Comparison of ENCODE assay signal across 8 cellular contexts in genomic region chr17:51260237-51260959, GRCh38. TPM values are rescaled to one million over a fixed set of nuclear protein-coding genes. Genes with fewer than 3 reads are reported as not detected.
DNase-seq lines count a peak whose midpoint lies in the region; ATAC-seq, FAIRE-seq and TF ChIP-seq lines count a peak whose summit lies in the region.

UTP18 (plus strand) TSS chr17:51260546; CDS start chr17:51260585, 39 bp downstream.

- H3K27me3 Mint-ChIP-seq in astrocyte (ENCODE audit: low read depth, unreplicated experiment), result no peaks in the 10 kb centered on the region

- H3K27ac ChIP-seq in astrocyte (ENCODE audit: low read depth, low read length) (peak within 1 kb of the TSS; percentile 99), hepatocyte (peak within 1 kb of the TSS; percentile 98), aorta (ENCODE audit: low read depth in 1 of 2, low read length in 2 of 2) (peak within 1 kb of the TSS; percentile 80 to 85)

- H3K27me3 ChIP-seq in astrocyte (ENCODE audit: insufficient read depth, low read length) (no peaks in the 10 kb centered on the region), hepatocyte (no peaks in the 10 kb centered on the region), aorta (ENCODE audit: control insufficient read depth in 1 of 2, insufficient read depth in 2 of 2, low read length in 1 of 2) (no peaks in the 10 kb centered on the region)

- H3K9me3 Mint-ChIP-seq in astrocyte (ENCODE audit: unreplicated experiment), result no peaks in the 10 kb centered on the region

- H3K4me2 ChIP-seq in astrocyte (ENCODE audit: low read length), result peak within 1 kb of the TSS; percentile 99
- peak within 1 kb of the TSS; percentile 93 for H3K4me2 ChIP-seq in hepatocyte

- no peaks in the 10 kb centered on the region for H3K36me3 Mint-ChIP-seq in astrocyte (ENCODE audit: low read depth, unreplicated experiment)

- H3K4me3 Mint-ChIP-seq in astrocyte (ENCODE audit: unreplicated experiment), result peak within 1 kb of the TSS; percentile 92

- WGBS in hepatocyte (ENCODE audit: low lambda C conversion rate, missing lambda C conversion rate), result 1% methylated on average over 66 of the region's 82 CpGs
- WGBS in aorta, 2 donors, result 0 to 1% methylated on average over 77 to 82 of the region's 82 CpGs

- H3K79me2 ChIP-seq in astrocyte (ENCODE audit: insufficient read depth, low read length) (peaks cover 92% of the 10 kb centered on the region), hepatocyte (peaks cover 86% of the 10 kb centered on the region)

- TF ChIP-seq CTCF in astrocyte (IDR thresholded peaks at IDR 0.05; ENCODE audit: insufficient read depth, low read depth, low read length) (no peak), hepatocyte (IDR thresholded peaks at IDR 0.05; ENCODE audit: poor library complexity) (no peak)

- peak within 1 kb of the TSS; percentile 91 for H2AFZ ChIP-seq in astrocyte (ENCODE audit: low read depth, low read length)
- peak within 1 kb of the TSS; percentile 92 for H2AFZ ChIP-seq in hepatocyte

- intact Hi-C loops in aorta (cut with DNase I), result no loop called here

- H3K9me2 ChIP-seq in hepatocyte (replicated peaks; ENCODE audit: insufficient read depth), result no peaks in the 10 kb centered on the region

- H3K36me3 ChIP-seq in astrocyte (ENCODE audit: insufficient read depth, low read length) (peaks cover 4% of the 10 kb centered on the region), hepatocyte (replicated peaks; ENCODE audit: insufficient read depth, low read depth) (no peaks in the 10 kb centered on the region), aorta (ENCODE audit: control insufficient read depth in 1 of 2, insufficient read depth in 2 of 2, low read length in 1 of 2) (no peaks in the 10 kb centered on the region)

- DNase-seq in NCI-H2029 treated with DMSO at 0.1 percent for 48 hours (lab: John Stamatoyannopoulos, UW) (peak; percentile 85), T-helper 22 cell (ENCODE audit: low read depth) (peak; percentile 96), astrocyte (ENCODE audit: low read depth) (peak; percentile 94), hepatocyte (ENCODE audit: low spot score) (peak; percentile 99), renal cortical epithelial cell (ENCODE audit: low read depth) (peak; percentile 88), aorta (peak; percentile 98 to 99)

- H3K4me1 ChIP-seq in astrocyte (ENCODE audit: insufficient read depth, low read length), result peaks cover 20% of the 10 kb centered on the region
- H3K4me1 ChIP-seq in hepatocyte (ENCODE audit: insufficient read depth), result peaks cover 29% of the 10 kb centered on the region
- no peaks in the 10 kb centered on the region for H3K4me1 ChIP-seq in aorta (ENCODE audit: control insufficient read depth in 1 of 2, insufficient read depth in 2 of 2, low read length in 2 of 2)

- peaks cover 39% of the 10 kb centered on the region for H3K4me1 Mint-ChIP-seq in astrocyte (ENCODE audit: low read depth, unreplicated experiment)

- H3K4me3 ChIP-seq in astrocyte (ENCODE audit: insufficient read depth, low read depth, low read length) (peak within 1 kb of the TSS; percentile 97), hepatocyte (peak within 1 kb of the TSS; percentile 73), aorta (ENCODE audit: low read length in 2 of 2) (peak within 1 kb of the TSS; percentile 80 to 94)

- H3K9ac ChIP-seq in astrocyte (ENCODE audit: low read length), result peak within 1 kb of the TSS; percentile 95

- peak; percentile 77 for ATAC-seq in GM18511 (IDR thresholded peaks at IDR 0.05; ENCODE audit: unreplicated experiment)
- ATAC-seq in HG03025 (IDR thresholded peaks at IDR 0.05; ENCODE audit: low FRiP score, unreplicated experiment), result peak; percentile 73
- peak; percentile 99 for ATAC-seq in aorta (ENCODE audit: low FRiP score)

- H3K27ac Mint-ChIP-seq in astrocyte (ENCODE audit: unreplicated experiment), result peak within 1 kb of the TSS; percentile 91

- no peaks in the 10 kb centered on the region for H3K9me3 ChIP-seq in astrocyte (ENCODE audit: insufficient read depth, low read depth, low read length)
- no peaks in the 10 kb centered on the region for H3K9me3 ChIP-seq in hepatocyte (ENCODE audit: low read depth)
- no peaks in the 10 kb centered on the region for H3K9me3 ChIP-seq in aorta (ENCODE audit: control insufficient read depth, low read length)

- peak; percentile 59 for FAIRE-seq in astrocyte (lab: Jason Lieb, UNC)

- H4K20me1 ChIP-seq in astrocyte (ENCODE audit: insufficient read depth, low read length) (peaks cover 48% of the 10 kb centered on the region), hepatocyte (ENCODE audit: insufficient read depth, poor library complexity, severe bottlenecking) (peaks cover 51% of the 10 kb centered on the region)

RNA-seq across cellular contexts. Expression of gene UTP18, which starts in this region (rescaled TPM):
- total RNA-seq in astrocyte (26.2 and 35.0 TPM in 2 replicates), hepatocyte (30.3 and 31.3 TPM in 2 replicates), renal cortical epithelial cell (37.2 and 46.9 TPM in 2 replicates), aorta (10 to 100 TPM; 17.4 to 21.0 TPM)
- polyA plus RNA-seq in hepatocyte (31.8 and 38.2 TPM in 2 replicates), aorta (10 to 100 TPM; 12.0 to 16.5 TPM)

Comparison
In these comparisons a context has a peak if more than half of its experiments do, and no peak if none do; other contexts are left out.
1. Peak in every context shown above with its lines: DNase-seq, ATAC-seq, H3K4me3 ChIP-seq and H3K27ac ChIP-seq.